ENCODE assay signal across 24 cellular contexts in genomic region chr7:110911632-110912031, GRCh38.
"Had no signal": no experiment of that assay in that cellular context is flagged by ENCODE, and none has a peak within 500 bp of the region (broad histone marks: within the 10 kb centered on the region; RNA-seq: fewer than 3 reads in every experiment).

No MANE protein-coding gene starts in this region.

- H3K27me3 ChIP-seq: stomach, suprapubic skin, testis, thyroid gland, tibial artery, tibial nerve, transverse colon, upper lobe of left lung, upper lobe of right lung, uterus, vagina had no signal

- H3K9me3 ChIP-seq: stomach, suprapubic skin, testis, thoracic aorta, thyroid gland, tibial artery, tibial nerve, transverse colon, upper lobe of left lung, upper lobe of right lung, uterus, vagina had no signal

- H3K36me3 ChIP-seq: stomach, suprapubic skin, thoracic aorta, thyroid gland, tibial artery, tibial nerve, transverse colon, upper lobe of left lung, upper lobe of right lung, uterus, vagina had no signal

- DNase-seq: stimulated activated CD4-positive, alpha-beta T cell treated with anti-CD3 and anti-CD28 coated beads, Interleukin-4, amount 100 ng/mL, for 1 hour; stimulated activated CD4-positive, alpha-beta T cell treated with anti-CD3 and anti-CD28 coated beads, Interleukin-4, amount 100 ng/mL, for 24 hours; stimulated activated CD4-positive, alpha-beta T cell treated with anti-CD3 and anti-CD28 coated beads, Interleukin-4, amount 100 ng/mL, for 4 hours; stimulated activated CD8-positive, alpha-beta memory T cell treated with anti-CD3 and anti-CD28 coated beads, Interleukin-4, amount 100 ng/mL, for 48 hours; stimulated activated naive B cell treated with anti-CD40 and anti-IgM and Interleukin-4, amounts not matched to agents 10 μg/mL and 1 μg/mL and 100 μg/mL, for 72 hours; stimulated activated naive CD4-positive, alpha-beta T cell; stimulated activated naive CD4-positive, alpha-beta T cell treated with Interleukin-2 at 50 U/mL for 16 hours; stimulated activated naive CD8-positive, alpha-beta T cell treated with anti-CD3 and anti-CD28 coated beads, Interleukin-15, amount 100 ng/mL, for 72 hours; stimulated activated naive CD8-positive, alpha-beta T cell treated with anti-CD3 and anti-CD28 coated beads, Interleukin-15, Interleukin-2, amounts not matched to agents 100 U/mL and 50 U/mL, for 24 hours; stomach; substantia nigra; testis; thyroid gland; tibial artery; transverse colon; trophoblast cell; upper lobe of left lung; upper lobe of right lung; uterus had no signal

- H3K4me3 ChIP-seq: stomach, suprapubic skin, testis, thoracic aorta, thyroid gland, tibial artery, tibial nerve, transverse colon, upper lobe of left lung, upper lobe of right lung, uterus, vagina had no signal

- FAIRE-seq: urothelium cell line had no signal

- H3K27ac ChIP-seq: stomach, suprapubic skin, testis, thoracic aorta, thyroid gland, tibial artery, tibial nerve, transverse colon, upper lobe of left lung, upper lobe of right lung, uterus, vagina had no signal
